In the genomic region with DNA sequence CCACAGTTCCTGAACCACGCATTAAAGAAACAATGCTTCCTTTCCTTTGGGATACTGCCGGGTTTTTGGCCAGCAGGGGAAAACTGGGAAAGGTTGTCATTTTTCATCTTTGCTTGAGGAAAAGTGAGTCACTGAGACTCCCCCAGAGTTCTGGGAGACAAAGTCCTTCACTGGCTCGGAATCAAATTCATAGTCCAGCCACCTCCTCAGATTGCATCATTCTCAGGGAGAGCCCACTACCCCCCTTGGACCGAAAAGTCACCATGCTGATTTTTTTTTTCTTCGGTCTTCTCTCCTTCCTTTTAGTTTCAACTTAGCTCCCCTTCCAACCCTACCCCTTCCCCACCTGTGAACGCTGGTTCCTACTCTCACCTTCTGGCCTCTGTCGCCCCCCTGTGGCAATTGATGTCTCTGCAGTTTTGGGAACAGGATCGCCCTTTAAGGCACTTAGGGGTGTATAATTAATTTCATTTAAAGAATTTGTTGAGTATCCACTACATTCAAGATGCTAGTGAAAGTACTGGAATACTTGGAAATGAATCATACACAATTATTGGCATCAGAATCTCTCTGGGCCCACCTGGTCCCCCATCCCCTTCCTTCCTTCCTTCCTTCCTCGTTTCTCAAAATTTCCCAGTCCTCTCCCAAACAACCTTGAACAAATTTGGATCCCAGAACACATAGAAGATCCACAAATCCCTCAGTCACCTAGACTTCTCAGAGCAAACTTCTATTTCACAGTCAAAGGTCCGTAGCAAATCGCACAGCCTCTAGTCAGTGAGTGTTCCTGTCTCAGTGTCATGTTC, we compare ENCODE assay signal across 7 cellular contexts. TPM values are rescaled to one million over a fixed set of nuclear protein-coding genes. Genes with fewer than 3 reads are reported as not detected.
DNase-seq lines count a peak whose midpoint lies in the region; ATAC-seq and TF ChIP-seq lines count a peak whose summit lies in the region.

No MANE protein-coding gene starts in this region.

- H3K4ac ChIP-seq in mesendoderm (ENCODE audit: low read depth, low read length) = no peak overlapping the region

- no peak overlapping the region for H3K23ac ChIP-seq in mesendoderm (ENCODE audit: low read length)

- H2AK5ac ChIP-seq in mesendoderm (ENCODE audit: low read length) = no peak overlapping the region

- H3K79me2 ChIP-seq in mesendoderm (ENCODE audit: control insufficient read depth, insufficient read depth, low read length) = no peaks in the 10 kb centered on the region

- no peak overlapping the region for H4K8ac ChIP-seq in mesendoderm (ENCODE audit: low read depth, low read length)

- H2BK120ac ChIP-seq in mesendoderm (ENCODE audit: low read depth, low read length) = no peak overlapping the region

- no peak overlapping the region for H3K27ac ChIP-seq in mesendoderm (ENCODE audit: low read depth, low read length)
- no peak overlapping the region for H3K27ac ChIP-seq in thoracic aorta

- no peak overlapping the region for H3K56ac ChIP-seq in mesendoderm (ENCODE audit: low read length)

- ATAC-seq in thoracic aorta (ENCODE audit: insufficient number of reproducible peaks, low FRiP score, low read depth) (no peak), GM21786 (IDR thresholded peaks at IDR 0.05; ENCODE audit: unreplicated experiment) (no peak)

- H3K9ac ChIP-seq in mesendoderm (ENCODE audit: low read length) = no peak overlapping the region

- H3K27me3 ChIP-seq in mesendoderm (ENCODE audit: insufficient read depth, low read length, poor library complexity) (no peaks in the 10 kb centered on the region), thoracic aorta (replicated peaks; ENCODE audit: insufficient read depth) (peaks cover 6% of the 10 kb centered on the region)

- H3K4me3 ChIP-seq in mesendoderm (ENCODE audit: low read length) = no peak overlapping the region
- no peak overlapping the region for H3K4me3 ChIP-seq in thoracic aorta

- H3K36me3 ChIP-seq in mesendoderm (ENCODE audit: control insufficient read depth, insufficient read depth, low read length) = no peaks in the 10 kb centered on the region
- no peaks in the 10 kb centered on the region for H3K36me3 ChIP-seq in thoracic aorta

- no CpG with 5 or more reads among the region's 11 CpGs for WGBS in mesendoderm (ENCODE audit: extremely low coverage, insufficient coverage, low lambda C conversion rate)

- H3K4me1 ChIP-seq in mesendoderm (ENCODE audit: control insufficient read depth, low read depth, low read length) (no peaks in the 10 kb centered on the region), thoracic aorta (ENCODE audit: control insufficient read depth in 1 of 2, low read depth in 2 of 2) (no peaks in the 10 kb centered on the region)

- no peak overlapping the region for H4K5ac ChIP-seq in mesendoderm (ENCODE audit: low read length)

- H3K79me1 ChIP-seq in mesendoderm (ENCODE audit: low read length) = no peaks in the 10 kb centered on the region

- H3K18ac ChIP-seq in mesendoderm (ENCODE audit: low read length) = no peak overlapping the region

- H3K4me2 ChIP-seq in mesendoderm (ENCODE audit: low read length) = no peak overlapping the region

- H2BK5ac ChIP-seq in mesendoderm (ENCODE audit: low read length) = no peak overlapping the region

- no peaks in the 10 kb centered on the region for H3K9me3 ChIP-seq in thoracic aorta

- peak; percentile 48 for TF ChIP-seq CTCF in thoracic aorta (IDR thresholded peaks at IDR 0.05)

- in situ Hi-C loops in KBM-7 (cut with MboI; ENCODE audit: low pct_unique_long_range_greater_than_20kb, low sequenced_read_pairs) = no loop called here

- H2BK15ac ChIP-seq in mesendoderm (replicated peaks; ENCODE audit: low read depth) = no peak overlapping the region

- DNase-seq in ELR (ENCODE audit: low read depth) (peak; percentile 55), KBM-7 (peak; percentile 30), T-helper 9 cell (peak; percentile 39), mesendoderm (peak; percentile 73), thoracic aorta (ENCODE audit: low spot score) (no peak)
- peak; percentile 11 for DNase-seq in central memory CD4-positive, alpha-beta T cell

RNA-seq across cellular contexts. Expression of a gene that starts 6.9 kb away (rescaled TPM):
- 0.25 TPM for polyA plus RNA-seq in mesendoderm (2013, experiment 1 of 2)
- 0.13 TPM for polyA plus RNA-seq in mesendoderm (2013, experiment 2 of 2)
- total RNA-seq in thoracic aorta = 100 to 1,000 TPM; 123 to 177 TPM

RNA-seq across cellular contexts. Expression of a gene that starts 40.1 kb away (rescaled TPM):
- polyA plus RNA-seq in mesendoderm (2013, experiment 1 of 2) = 2.1 TPM
- polyA plus RNA-seq in mesendoderm (2013, experiment 2 of 2) = 2.2 TPM
- total RNA-seq in thoracic aorta = 1 to 10 TPM; 7.2 to 8.7 TPM
